8 cellular contexts compared by ENCODE assay signal in the genomic region with DNA sequence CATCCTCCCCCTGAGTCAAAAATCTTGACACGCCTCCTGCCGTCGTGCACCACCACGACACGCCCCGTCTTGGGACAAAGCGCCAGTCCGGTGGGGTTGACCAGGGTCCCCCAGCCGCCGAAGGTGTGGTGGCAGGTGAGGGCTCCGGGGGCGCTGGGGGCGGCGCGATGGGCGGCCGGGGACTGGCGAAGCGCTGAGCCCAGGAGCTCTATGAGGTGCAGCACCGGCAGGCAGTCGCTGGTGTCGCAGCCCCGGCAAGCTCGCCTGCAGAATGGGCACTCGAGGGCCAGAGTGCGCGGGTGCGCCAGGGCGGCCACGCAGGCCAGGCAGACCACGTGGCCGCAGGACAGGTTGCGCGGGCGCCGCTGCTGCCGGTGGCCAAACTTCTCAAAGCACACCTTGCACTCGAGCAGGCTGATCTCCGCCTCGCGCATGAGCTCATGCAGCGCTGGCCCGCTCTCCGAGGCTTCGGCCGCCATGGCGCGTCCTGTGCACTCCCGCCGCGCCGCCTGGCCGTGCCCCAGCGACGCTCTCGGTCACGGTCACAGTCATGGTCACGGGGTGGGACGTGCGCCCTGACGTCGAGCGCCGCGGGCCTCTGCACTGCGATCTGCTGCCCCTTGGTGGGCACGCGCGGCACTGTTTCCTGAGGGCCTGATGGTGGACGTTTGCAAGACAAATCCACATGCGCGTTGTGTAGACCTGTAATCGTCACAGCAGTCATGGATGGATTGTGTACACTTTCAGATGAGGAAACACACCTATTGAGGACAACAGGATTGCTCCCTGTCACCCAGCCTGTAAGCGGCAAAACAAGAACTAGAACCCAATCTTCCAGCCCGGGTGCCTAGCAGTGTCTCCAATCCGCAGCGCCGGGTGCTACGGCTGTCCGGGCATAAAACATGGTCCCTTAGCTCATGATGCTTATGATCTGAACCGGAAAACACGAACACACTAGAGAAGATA. TPM values are rescaled to one million over a fixed set of nuclear protein-coding genes. Genes with fewer than 3 reads are reported as not detected.
DNase-seq lines count a peak whose midpoint lies in the region; ATAC-seq and TF ChIP-seq lines count a peak whose summit lies in the region.

A gene (minus strand): TSS at position 550 of the 966 bp plus-strand sequence. CDS start 71 bp downstream, at position 479.

- CTCF ChIA-PET in activated CD8-positive, alpha-beta T cell treated with anti-CD3 and anti-CD28 coated beads, Interleukin-2, amount 10 ng/mL, durations not matched to agents 7 days and 5 days (lab: Charles Lee), result interaction anchor here (0.8 to 1.6 kb wide), 6 partner anchors 10 to 143 kb away, joined by 3 to 7 read pairs (median 4); a partner anchor contains a TSS

- no peaks in the 10 kb centered on the region for H3K36me3 ChIP-seq in ectodermal cell (ENCODE audit: control insufficient read depth, insufficient read depth, low read length)
- no peaks in the 10 kb centered on the region for H3K36me3 ChIP-seq in lower lobe of right lung

- H3K36me3 Mint-ChIP-seq in activated CD8-positive, alpha-beta T cell treated with anti-CD3 and anti-CD28 coated beads, Interleukin-2, amount 10 ng/mL, durations not matched to agents 7 days and 5 days (ENCODE audit: low read depth), result no peaks in the 10 kb centered on the region

- peak; percentile 90 for TF ChIP-seq CTCF in lower lobe of right lung (IDR thresholded peaks at IDR 0.05)

- POLR2A ChIA-PET in activated CD8-positive, alpha-beta T cell treated with anti-CD3 and anti-CD28 coated beads, Interleukin-2, amount 10 ng/mL, durations not matched to agents 7 days and 5 days (lab: Charles Lee), result no interaction called here

- peak; percentile 91 for ATAC-seq in GM18508 (IDR thresholded peaks at IDR 0.05; ENCODE audit: insufficient read depth, unreplicated experiment)
- ATAC-seq in HG02970 (IDR thresholded peaks at IDR 0.05; ENCODE audit: low FRiP score, unreplicated experiment), result peak; percentile 97
- peak; percentile 99 for ATAC-seq in activated CD8-positive, alpha-beta T cell treated with anti-CD3 and anti-CD28 coated beads, Interleukin-2, amount 10 ng/mL, durations not matched to agents 7 days and 5 days
- peak; percentile 99 to 100 for ATAC-seq in lower lobe of right lung

- intact Hi-C loops in lower lobe of right lung (cut with DNase I), result no loop called here

- H3K27ac ChIP-seq in ectodermal cell (ENCODE audit: insufficient read depth, low read depth, low read length, poor library complexity, severe bottlenecking) (no peak within 1 kb of the TSS), lower lobe of right lung (peak within 1 kb of the TSS; percentile 73)

- peak within 1 kb of the TSS; percentile 57 for H3K27ac Mint-ChIP-seq in activated CD8-positive, alpha-beta T cell treated with anti-CD3 and anti-CD28 coated beads, Interleukin-2, amount 10 ng/mL, durations not matched to agents 7 days and 5 days

- 50 to 53% methylated on average over 82 of the region's 82 CpGs for WGBS in ectodermal cell, 2 experiments

- H3K4me1 ChIP-seq in ectodermal cell (ENCODE audit: control insufficient read depth, insufficient read depth, low read length), result no peaks in the 10 kb centered on the region
- H3K4me1 ChIP-seq in lower lobe of right lung, result peaks cover 20% of the 10 kb centered on the region

- H3K4me3 ChIP-seq in ectodermal cell (ENCODE audit: insufficient read depth, low read depth, low read length), result peak within 1 kb of the TSS; percentile 27
- peak within 1 kb of the TSS; percentile 66 for H3K4me3 ChIP-seq in lower lobe of right lung

- H3K27me3 ChIP-seq in ectodermal cell (ENCODE audit: control insufficient read depth, insufficient read depth, low read length, poor library complexity, severe bottlenecking) (peaks cover 25% of the 10 kb centered on the region), lower lobe of right lung (ENCODE audit: low read depth) (no peaks in the 10 kb centered on the region)

- no peaks in the 10 kb centered on the region for H3K9me3 Mint-ChIP-seq in activated CD8-positive, alpha-beta T cell treated with anti-CD3 and anti-CD28 coated beads, Interleukin-2, amount 10 ng/mL, durations not matched to agents 7 days and 5 days (ENCODE audit: insufficient read depth)

- DNase-seq in NCI-H2196 treated with DMSO at 0.1 percent for 48 hours (lab: John Stamatoyannopoulos, UW; ENCODE audit: unreplicated experiment) (peak; percentile 79), lower lobe of right lung (peak; percentile 94), RKO (ENCODE audit: low spot score) (no peak)
- peak; percentile 86 for DNase-seq in activated CD8-positive, alpha-beta T cell treated with anti-CD3 and anti-CD28 coated beads, Interleukin-2, amount 10 ng/mL, durations not matched to agents 7 days and 5 days
- peak; percentile 61 to 73 for DNase-seq in stimulated activated CD4-positive, alpha-beta T cell treated with anti-CD3 and anti-CD28 coated beads, Interleukin-4, amount 100 ng/mL, for 4 hours

- peak within 1 kb of the TSS; percentile 52 for H3K4me3 Mint-ChIP-seq in activated CD8-positive, alpha-beta T cell treated with anti-CD3 and anti-CD28 coated beads, Interleukin-2, amount 10 ng/mL, durations not matched to agents 7 days and 5 days

- H3K4me1 Mint-ChIP-seq in activated CD8-positive, alpha-beta T cell treated with anti-CD3 and anti-CD28 coated beads, Interleukin-2, amount 10 ng/mL, durations not matched to agents 7 days and 5 days (ENCODE audit: low read depth), result peaks cover 8% of the 10 kb centered on the region

- H3K9me3 ChIP-seq in ectodermal cell (ENCODE audit: control insufficient read depth, low read length), result no peaks in the 10 kb centered on the region
- no peaks in the 10 kb centered on the region for H3K9me3 ChIP-seq in lower lobe of right lung

- peaks cover 42% of the 10 kb centered on the region for H3K27me3 Mint-ChIP-seq in activated CD8-positive, alpha-beta T cell treated with anti-CD3 and anti-CD28 coated beads, Interleukin-2, amount 10 ng/mL, durations not matched to agents 7 days and 5 days (ENCODE audit: low read depth)

RNA-seq across cellular contexts. Expression of the gene that starts here (rescaled TPM):
- under 1 TPM; 0.21 to 0.32 TPM for total RNA-seq in activated CD8-positive, alpha-beta T cell treated with anti-CD3 and anti-CD28 coated beads, Interleukin-2, amount 10 ng/mL, durations not matched to agents 7 days and 5 days
- polyA plus RNA-seq in ectodermal cell (2013, experiment 1 of 4), result not detected
- polyA plus RNA-seq in ectodermal cell (2013, experiment 2 of 4), result not detected
- polyA plus RNA-seq in ectodermal cell (2013, experiment 3 of 4), result not detected
- not detected for polyA plus RNA-seq in ectodermal cell (2013, experiment 4 of 4)
- 2.4 TPM for total RNA-seq in lower lobe of right lung

Comparison
In these comparisons a context has a peak if more than half of its experiments do, and no peak if none do; other contexts are left out.
1. Peak in DNase-seq and ATAC-seq in activated CD8-positive, alpha-beta T cell treated with anti-CD3 and anti-CD28 coated beads, Interleukin-2, amount 10 ng/mL, durations not matched to agents 7 days and 5 days; RNA of the gene not detected or under 1 TPM.